26 cellular contexts compared by ENCODE assay signal in genomic region chr5:100576217-100576751, GRCh38. TPM values are rescaled to one million over a fixed set of nuclear protein-coding genes. Genes with fewer than 3 reads are reported as not detected.
DNase-seq lines count a peak whose midpoint lies in the region; ATAC-seq, FAIRE-seq and TF ChIP-seq lines count a peak whose summit lies in the region.
"Had no signal": no experiment of that assay in that cellular context is flagged by ENCODE, and none has a peak within 500 bp of the region (broad histone marks: within the 10 kb centered on the region; RNA-seq: fewer than 3 reads in every experiment).

No MANE protein-coding gene starts in this region.

- H3K9me3 Mint-ChIP-seq in mesothelial cell of epicardium, result peaks cover 5% of the 10 kb centered on the region
- H3K9me3 Mint-ChIP-seq in activated naive CD4-positive, alpha-beta T cell treated with anti-CD3 and anti-CD28 coated beads, Interleukin-2, amount 10 ng/mL, durations not matched to agents 7 days and 5 days, result no peaks in the 10 kb centered on the region
- H3K9me3 Mint-ChIP-seq in stimulated activated memory B cell treated with anti-CD40 and anti-IgM and Interleukin-4, amounts not matched to agents 10 μg/mL and 1 μg/mL and 100 μg/mL, for 72 hours, result no peaks in the 10 kb centered on the region
- H3K9me3 Mint-ChIP-seq: HFFc6 had no signal

- no peak for FAIRE-seq in HepG2 (lab: Jason Lieb, UNC)

- POLR2A ChIA-PET in HepG2 (lab: Yijun Ruan, JAX), result no interaction called here

- H3K4me3 Mint-ChIP-seq in mesothelial cell of epicardium, result no peak overlapping the region
- no peak overlapping the region for H3K4me3 Mint-ChIP-seq in activated naive CD4-positive, alpha-beta T cell treated with anti-CD3 and anti-CD28 coated beads, Interleukin-2, amount 10 ng/mL, durations not matched to agents 7 days and 5 days
- H3K4me3 Mint-ChIP-seq in stimulated activated memory B cell treated with anti-CD40 and anti-IgM and Interleukin-4, amounts not matched to agents 10 μg/mL and 1 μg/mL and 100 μg/mL, for 72 hours, result no peak overlapping the region
- H3K4me3 Mint-ChIP-seq: brain; HFFc6; naive thymus-derived CD8-positive, alpha-beta T cell had no signal

- H3K79me2 ChIP-seq in HepG2 (ENCODE audit: insufficient read depth, low read length), result no peaks in the 10 kb centered on the region

- TF ChIP-seq RAD21 in HepG2 (CRISPR knock-in tag; IDR thresholded peaks at IDR 0.05), result no peak

- H3K4me1 ChIP-seq in right lobe of liver (no peaks in the 10 kb centered on the region), HepG2 (ENCODE audit: insufficient read depth, low read length) (no peaks in the 10 kb centered on the region)
- H3K4me1 ChIP-seq: BE2C had no signal

- H3K4me3 ChIP-seq in right lobe of liver (no peak overlapping the region), HepG2 (replicated peaks in 1 of 3; ENCODE audit: insufficient read depth in 1 of 3, low read depth in 2 of 3, low read length in 3 of 3) (no peak overlapping the region)
- H3K4me3 ChIP-seq: smooth muscle cell had no signal

- H4K20me1 ChIP-seq in HepG2 (ENCODE audit: insufficient read depth, low read length), result peaks cover 2% of the 10 kb centered on the region; the same call in 1 of the 2 replicates

- H3K36me3 ChIP-seq in right lobe of liver (no peaks in the 10 kb centered on the region), HepG2 (replicated peaks in 1 of 2; ENCODE audit: control insufficient read depth in 1 of 2, insufficient read depth in 2 of 2, low read length in 2 of 2) (no peaks in the 10 kb centered on the region)
- H3K36me3 ChIP-seq: BE2C had no signal

- TF ChIP-seq CTCF in right lobe of liver (IDR thresholded peaks at IDR 0.05), result no peak
- no peak for TF ChIP-seq CTCF in HepG2 (CRISPR knock-in tag; IDR thresholded peaks at IDR 0.05)
- no peak for TF ChIP-seq CTCF in mesothelial cell of epicardium (IDR thresholded peaks at IDR 0.05; ENCODE audit: unreplicated experiment)

- H3K27me3 Mint-ChIP-seq in mesothelial cell of epicardium (ENCODE audit: low read depth), result no peaks in the 10 kb centered on the region
- H3K27me3 Mint-ChIP-seq in activated naive CD4-positive, alpha-beta T cell treated with anti-CD3 and anti-CD28 coated beads, Interleukin-2, amount 10 ng/mL, durations not matched to agents 7 days and 5 days, result no peaks in the 10 kb centered on the region
- H3K27me3 Mint-ChIP-seq in stimulated activated memory B cell treated with anti-CD40 and anti-IgM and Interleukin-4, amounts not matched to agents 10 μg/mL and 1 μg/mL and 100 μg/mL, for 72 hours, result no peaks in the 10 kb centered on the region
- H3K27me3 Mint-ChIP-seq: brain; naive thymus-derived CD8-positive, alpha-beta T cell had no signal

- 91% methylated on average over 2 of the region's 2 CpGs for WGBS in right lobe of liver (ENCODE audit: insufficient coverage, low coverage, low lambda C conversion rate, missing lambda C conversion rate)
- WGBS in HepG2 (ENCODE audit: low lambda C conversion rate), result 100% methylated on average over 2 of the region's 2 CpGs

- H3K36me3 Mint-ChIP-seq in mesothelial cell of epicardium, result peaks cover 11% of the 10 kb centered on the region
- H3K36me3 Mint-ChIP-seq in activated naive CD4-positive, alpha-beta T cell treated with anti-CD3 and anti-CD28 coated beads, Interleukin-2, amount 10 ng/mL, durations not matched to agents 7 days and 5 days, result no peaks in the 10 kb centered on the region
- peaks cover 10% of the 10 kb centered on the region for H3K36me3 Mint-ChIP-seq in stimulated activated memory B cell treated with anti-CD40 and anti-IgM and Interleukin-4, amounts not matched to agents 10 μg/mL and 1 μg/mL and 100 μg/mL, for 72 hours

- TF ChIP-seq EP300 in HepG2 (IDR thresholded peaks at IDR 0.05; ENCODE audit: low read depth in 2 of 2, low read length in 2 of 2), result no peak
- no peak for TF ChIP-seq EP300 in HepG2 (CRISPR knock-in tag; IDR thresholded peaks at IDR 0.05; ENCODE audit: borderline replicate concordance)

- peak overlapping the region; percentile 28 for H3K27ac Mint-ChIP-seq in mesothelial cell of epicardium
- no peak overlapping the region for H3K27ac Mint-ChIP-seq in activated naive CD4-positive, alpha-beta T cell treated with anti-CD3 and anti-CD28 coated beads, Interleukin-2, amount 10 ng/mL, durations not matched to agents 7 days and 5 days
- no peak overlapping the region for H3K27ac Mint-ChIP-seq in stimulated activated memory B cell treated with anti-CD40 and anti-IgM and Interleukin-4, amounts not matched to agents 10 μg/mL and 1 μg/mL and 100 μg/mL, for 72 hours
- H3K27ac Mint-ChIP-seq: HFFc6; naive thymus-derived CD8-positive, alpha-beta T cell had no signal

- DNase-seq in right lobe of liver (no peak), HepG2 (ENCODE audit: low spot score) (no peak), dermis blood vessel endothelial cell (peak; percentile 74), mesothelial cell of epicardium (ENCODE audit: low spot score in 2 of 2, unreplicated experiment in 2 of 2) (no peak), amygdala (lab: John Stamatoyannopoulos, UW) (no peak), NCI-H146 (lab: John Stamatoyannopoulos, UW) (no peak)
- DNase-seq in activated naive CD4-positive, alpha-beta T cell treated with anti-CD3 and anti-CD28 coated beads, Interleukin-2, amount 10 ng/mL, durations not matched to agents 7 days and 5 days, result no peak
- DNase-seq: activated CD4-positive, alpha-beta T cell treated with anti-CD3 and anti-CD28 coated beads for 4 hours; activated effector memory CD4-positive, alpha-beta T cell treated with anti-CD3 and anti-CD28 coated beads, Interleukin-2, amount 50 U/mL, for 16 hours; activated T-cell treated with anti-CD3 and anti-CD28 coated beads, Interleukin-2, amount 50 U/mL, for 1 hour; BE2C; DMS79 treated with DMSO at 0.1 percent for 48 hours; HFFc6; midbrain; naive thymus-derived CD8-positive, alpha-beta T cell; NCI-H1694 treated with DMSO at 0.1 percent for 48 hours; NCI-H2171 treated with DMSO at 0.1 percent for 48 hours; NCI-H510A treated with DMSO at 0.1 percent for 48 hours; occipital lobe; PC-3; stimulated activated CD4-positive, alpha-beta T cell treated with anti-CD3 and anti-CD28 coated beads, Interleukin-2, amount 100 ng/mL, for 24 hours; trophoblast cell had no signal

- H3K27ac ChIP-seq in right lobe of liver, result peak overlapping the region in 2 of 3 donors; percentile 8
- H3K27ac ChIP-seq in HepG2 (ENCODE audit: extremely low read length, insufficient read depth, low read length), result no peak overlapping the region

- no peak overlapping the region for H3K9ac ChIP-seq in HepG2 (ENCODE audit: insufficient read depth, low read depth, low read length)

- no TSS peak for BruUV-seq in HepG2 (replicated peaks; lab: Mats Ljungman, UMichigan)

- H3K4me2 ChIP-seq in HepG2 (ENCODE audit: low read depth, low read length), result no peak overlapping the region
- H3K4me2 ChIP-seq: smooth muscle cell had no signal

- intact Hi-C loops in right lobe of liver (cut with DNase I), result no loop called here
- intact Hi-C loops in HepG2 (cut with micrococcal nuclease; ENCODE audit: unreplicated experiment), result no loop called here

- no peaks in the 10 kb centered on the region for H3K9me3 ChIP-seq in right lobe of liver
- no peaks in the 10 kb centered on the region for H3K9me3 ChIP-seq in HepG2 (ENCODE audit: low read length)
- H3K9me3 ChIP-seq: BE2C had no signal

- TF ChIP-seq POLR2A in right lobe of liver (IDR thresholded peaks at IDR 0.05) (no peak), HepG2 (IDR thresholded peaks at IDR 0.05; ENCODE audit: insufficient read depth in 1 of 2, low read depth in 2 of 2, low read length in 2 of 2) (no peak)

- in situ Hi-C loops in HepG2 (cut with HindIII; ENCODE audit: extremely low pct_ligation_motif_present, low pct_unique_long_range_greater_than_20kb), result no loop called here

- peaks cover 4% of the 10 kb centered on the region for H3K4me1 Mint-ChIP-seq in mesothelial cell of epicardium
- no peaks in the 10 kb centered on the region for H3K4me1 Mint-ChIP-seq in activated naive CD4-positive, alpha-beta T cell treated with anti-CD3 and anti-CD28 coated beads, Interleukin-2, amount 10 ng/mL, durations not matched to agents 7 days and 5 days
- H3K4me1 Mint-ChIP-seq in stimulated activated memory B cell treated with anti-CD40 and anti-IgM and Interleukin-4, amounts not matched to agents 10 μg/mL and 1 μg/mL and 100 μg/mL, for 72 hours, result no peaks in the 10 kb centered on the region

- H2AFZ ChIP-seq in HepG2 (ENCODE audit: low read length), result no peak overlapping the region

- ATAC-seq in right lobe of liver (peak in 2 of 4 donors; percentile 38 to 48), HepG2 (no peak)
- no peak for ATAC-seq in stimulated activated memory B cell treated with anti-CD40 and anti-IgM and Interleukin-4, amounts not matched to agents 10 μg/mL and 1 μg/mL and 100 μg/mL, for 72 hours
- ATAC-seq: naive thymus-derived CD8-positive, alpha-beta T cell; PC-3; Right ventricle myocardium inferior had no signal

- CTCF ChIA-PET in HepG2 (lab: Yijun Ruan, JAX; ENCODE audit: low intra/inter-chr PET ratio, low total read pairs), result no interaction called here
- CTCF ChIA-PET in activated naive CD4-positive, alpha-beta T cell treated with anti-CD3 and anti-CD28 coated beads, Interleukin-2, amount 10 ng/mL, durations not matched to agents 7 days and 5 days (lab: Charles Lee), result no interaction called here

- H3K27me3 ChIP-seq in right lobe of liver (no peaks in the 10 kb centered on the region), HepG2 (ENCODE audit: control insufficient read depth in 1 of 2, insufficient read depth in 2 of 2, low read length in 2 of 2) (no peaks in the 10 kb centered on the region)
- H3K27me3 ChIP-seq: BE2C had no signal

RNA-seq across cellular contexts. Expression of gene FAM174A, which starts 41.1 kb away (rescaled TPM):
- total RNA-seq in right lobe of liver (10 to 100 TPM in 2 of 6 experiments, 1 to 10 TPM in 4; 7.2 to 11.8 (median 8.4) TPM), HepG2 (2016; rRNA removed; fragmentation: Illumina TruSeq; extraction: Trizol) (3.9 and 7.8 TPM in 2 replicates), dermis blood vessel endothelial cell (27.3 and 43.6 TPM in 2 replicates), mesothelial cell of epicardium (9.7 to 12.5 TPM (median 12.0 TPM) in 3 replicates)
- 2.5 TPM in 2 replicates for total RNA-seq in HepG2 (2016; cell fraction: cytosol; rRNA removed; fragmentation: Illumina TruSeq; extraction: Trizol; ENCODE audit: low read depth)
- 5.8 and 8.7 TPM in 2 replicates for total RNA-seq in HepG2 (2016; cell fraction: insoluble cytoplasmic fraction; rRNA removed; fragmentation: Illumina TruSeq; extraction: Trizol)
- total RNA-seq in HepG2 (2016; cell fraction: membrane; rRNA removed; fragmentation: Illumina TruSeq; extraction: Trizol), result 4.9 and 5.1 TPM in 2 replicates
- 6.9 and 8.1 TPM in 2 replicates for total RNA-seq in HepG2 (2016; cell fraction: nucleus; rRNA removed; fragmentation: Illumina TruSeq; extraction: Trizol)
- 6.8 and 7.8 TPM in 2 replicates for polyA plus RNA-seq in HepG2 (2011; rRNA removed)
- polyA plus RNA-seq in HepG2 (2011; cell fraction: cytosol; rRNA removed), result 7.3 and 12.6 TPM in 2 replicates
- 8.8 and 9.4 TPM in 2 replicates for polyA plus RNA-seq in HepG2 (2011; cell fraction: nucleus; rRNA removed)
- 8.2 TPM in 2 replicates for polyA plus RNA-seq in HepG2 (2012)
- 1.7 and 2.1 TPM in 2 replicates for polyA plus RNA-seq in HepG2 (2016; cell fraction: cytosol; fragmentation: Illumina TruSeq; extraction: Trizol; ENCODE audit: low read depth)
- polyA plus RNA-seq in HepG2 (2016; cell fraction: insoluble cytoplasmic fraction; fragmentation: Illumina TruSeq; extraction: Trizol; ENCODE audit: low read depth), result 6.9 and 8.8 TPM in 2 replicates
- polyA plus RNA-seq in HepG2 (2016; cell fraction: membrane; fragmentation: Illumina TruSeq; extraction: Trizol; ENCODE audit: low read depth), result 3.2 and 5.0 TPM in 2 replicates
- 9.3 and 17.9 TPM in 2 replicates for polyA plus RNA-seq in HepG2 (2016; cell fraction: nucleus; fragmentation: Illumina TruSeq; extraction: Trizol; ENCODE audit: insufficient read depth, low read depth)
- polyA minus RNA-seq in HepG2 (2011; rRNA and poly(A)+ RNA removed; ENCODE audit: low replicate concordance), result 5.7 and 14.1 TPM in 2 replicates
- polyA minus RNA-seq in HepG2 (2011; cell fraction: cytosol; rRNA and poly(A)+ RNA removed), result 6.2 and 7.2 TPM in 2 replicates
- polyA minus RNA-seq in HepG2 (2011; cell fraction: nucleus; rRNA and poly(A)+ RNA removed), result 7.5 and 12.2 TPM in 2 replicates
